Comparison of ENCODE assay signal across 1 cellular context in genomic region chr5:142306077-142306502, GRCh38.
TF ChIP-seq lines count a peak whose summit lies in the region.

No MANE protein-coding gene starts in this region.

TF ChIP-seq in HepG2, 621 proteins besides CTCF, POLR2A, EP300 and RAD21 (continued from another document):
- no peak for TF ChIP-seq ZNF687 (CRISPR knock-in tag; IDR thresholded peaks at IDR 0.05)
- no peak for TF ChIP-seq BCL3 (CRISPR knock-in tag; IDR thresholded peaks at IDR 0.05)
- no peak for TF ChIP-seq RERE (CRISPR knock-in tag; IDR thresholded peaks at IDR 0.05; ENCODE audit: low read depth)
- TF ChIP-seq ZNF275 (CRISPR knock-in tag; IDR thresholded peaks at IDR 0.05; ENCODE audit: borderline replicate concordance), result no peak
- TF ChIP-seq HNF4A (CRISPR knock-in tag; IDR thresholded peaks at IDR 0.05), result peak; percentile 87
- no peak for TF ChIP-seq KLF9 (CRISPR knock-in tag; IDR thresholded peaks at IDR 0.05; ENCODE audit: low read depth)
- no peak for TF ChIP-seq SOX13 (IDR thresholded peaks at IDR 0.05)
- TF ChIP-seq SOX13 (CRISPR knock-in tag; conservative IDR thresholded peaks at IDR 0.05 in 1 of 2, IDR thresholded peaks at IDR 0.05 in 1 of 2), result peak in 1 of 2 experiments; percentile 79; a peak in 2 of 4 replicates
